12 cellular contexts compared by ENCODE assay signal in the genomic region with DNA sequence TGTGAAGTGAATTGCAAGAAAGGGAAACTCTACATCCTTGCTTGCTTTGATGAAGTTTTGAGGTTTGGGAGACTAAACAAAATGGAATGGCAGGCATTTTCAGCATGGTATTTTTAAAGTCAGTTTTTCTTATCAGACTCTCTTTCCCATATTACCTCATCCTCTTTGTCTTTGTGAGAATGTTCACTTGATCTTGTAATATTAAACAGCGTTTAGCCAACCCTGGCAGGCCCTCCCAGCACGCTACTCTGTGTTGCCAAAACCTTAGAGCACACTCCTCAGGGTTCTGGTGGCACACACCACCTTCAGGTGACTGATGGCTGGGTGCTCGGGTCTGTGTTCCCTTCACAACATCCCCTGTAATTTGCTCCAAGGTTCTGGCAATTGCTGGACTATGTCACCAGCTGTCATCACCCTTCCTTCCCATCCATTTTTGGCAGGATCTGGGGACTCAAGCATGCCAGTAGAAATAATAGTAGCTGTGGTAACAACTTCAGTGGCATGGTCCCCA.
A peak's percentile ranks its signal among the peaks of the same experiment; 100 is the strongest.
DNase-seq lines count a peak whose midpoint lies in the region; ATAC-seq and TF ChIP-seq lines count a peak whose summit lies in the region.
"Had no signal": no experiment of that assay in that cellular context is flagged by ENCODE, and none has a peak within 500 bp of the region (broad histone marks: within the 10 kb centered on the region; RNA-seq: fewer than 3 reads in every experiment).

No MANE protein-coding gene starts in this region.

- H3K9me3 Mint-ChIP-seq in endodermal cell: peaks cover 7% of the 10 kb centered on the region
- peaks cover 0 to 18% (median 6%) of the 10 kb centered on the region in 11 donors for H3K9me3 Mint-ChIP-seq in naive thymus-derived CD4-positive, alpha-beta T cell
- H3K9me3 Mint-ChIP-seq: effector memory CD8-positive, alpha-beta T cell had no signal

- H3K4me1 Mint-ChIP-seq in endodermal cell: peaks cover 7% of the 10 kb centered on the region
- no peaks in the 10 kb centered on the region for H3K4me1 Mint-ChIP-seq in naive thymus-derived CD4-positive, alpha-beta T cell
- H3K4me1 Mint-ChIP-seq: activated CD4-positive, alpha-beta T cell treated with anti-CD3 and anti-CD28 coated beads for 36 hours had no signal

- no peak for TF ChIP-seq EP300 in esophagus muscularis mucosa (IDR thresholded peaks at IDR 0.05)

- H3K4me1 ChIP-seq in BE2C (no peaks in the 10 kb centered on the region; the same call in 1 of the 2 replicates), endodermal cell (ENCODE audit: control insufficient read depth, insufficient read depth, low read length) (no peaks in the 10 kb centered on the region), mesodermal cell (ENCODE audit: control insufficient read depth, insufficient read depth, low read length, poor library complexity, severe bottlenecking) (peaks cover 23% of the 10 kb centered on the region), prostate gland (replicated peaks) (no peaks in the 10 kb centered on the region), esophagus muscularis mucosa (peaks cover 0 to 8% (median 5%) of the 10 kb centered on the region in 4 donors), right lobe of liver (no peaks in the 10 kb centered on the region)
- H3K4me1 ChIP-seq in naive thymus-derived CD4-positive, alpha-beta T cell (ENCODE audit: control insufficient read depth in 2 of 2, insufficient read depth in 2 of 2, low read length in 2 of 2): no peaks in the 10 kb centered on the region
- H3K4me1 ChIP-seq: Caco-2 had no signal

- TF ChIP-seq CTCF in BE2C (IDR thresholded peaks at IDR 0.05; ENCODE audit: low read depth, low read length) (peak; percentile 21; the same call in 1 of the 2 replicates), endodermal cell (conservative IDR thresholded peaks at IDR 0.05) (no peak), prostate gland (IDR thresholded peaks at IDR 0.05) (no peak), esophagus muscularis mucosa (IDR thresholded peaks at IDR 0.05) (no peak), right lobe of liver (IDR thresholded peaks at IDR 0.05) (no peak)

- no peaks in the 10 kb centered on the region for H3K36me3 ChIP-seq in BE2C
- no peaks in the 10 kb centered on the region for H3K36me3 ChIP-seq in endodermal cell (ENCODE audit: control insufficient read depth, insufficient read depth, low read length)
- peaks cover 38% of the 10 kb centered on the region for H3K36me3 ChIP-seq in mesodermal cell (ENCODE audit: control insufficient read depth, insufficient read depth, low read length)
- no peaks in the 10 kb centered on the region for H3K36me3 ChIP-seq in naive thymus-derived CD4-positive, alpha-beta T cell (ENCODE audit: control insufficient read depth in 2 of 3, insufficient read depth in 3 of 3, low read length in 3 of 3)
- H3K36me3 ChIP-seq in prostate gland: no peaks in the 10 kb centered on the region
- H3K36me3 ChIP-seq in esophagus muscularis mucosa: no peaks in the 10 kb centered on the region
- no peaks in the 10 kb centered on the region for H3K36me3 ChIP-seq in right lobe of liver

- peak overlapping the region; percentile 61 for H3K27ac Mint-ChIP-seq in endodermal cell
- no peak overlapping the region for H3K27ac Mint-ChIP-seq in naive thymus-derived CD4-positive, alpha-beta T cell
- H3K27ac Mint-ChIP-seq: activated CD4-positive, alpha-beta T cell treated with anti-CD3 and anti-CD28 coated beads for 36 hours; effector memory CD8-positive, alpha-beta T cell had no signal

- peak; percentile 43 for DNase-seq in BE2C
- DNase-seq in M059J (ENCODE audit: low read depth): peak; percentile 87
- DNase-seq in endodermal cell: no peak
- no peak for DNase-seq in naive thymus-derived CD4-positive, alpha-beta T cell
- DNase-seq in prostate gland (ENCODE audit: low spot score): no peak
- DNase-seq in esophagus muscularis mucosa (ENCODE audit: extremely low spot score): no peak
- DNase-seq in right lobe of liver: no peak
- DNase-seq: activated CD4-positive, alpha-beta T cell treated with anti-CD3 and anti-CD28 coated beads for 36 hours; Caco-2; effector memory CD8-positive, alpha-beta T cell; SHP77 had no signal

- no peak overlapping the region for H3K9ac ChIP-seq in endodermal cell (ENCODE audit: extremely low read depth, low read length, poor library complexity, severe bottlenecking)

- ATAC-seq in naive thymus-derived CD4-positive, alpha-beta T cell: no peak
- no peak for ATAC-seq in right lobe of liver
- ATAC-seq: activated CD4-positive, alpha-beta T cell treated with anti-CD3 and anti-CD28 coated beads for 36 hours; effector memory CD8-positive, alpha-beta T cell had no signal

- POLR2A ChIA-PET in naive thymus-derived CD4-positive, alpha-beta T cell (lab: Charles Lee): no interaction called here

- H3K27me3 ChIP-seq in BE2C (no peaks in the 10 kb centered on the region), endodermal cell (ENCODE audit: control insufficient read depth, insufficient read depth, low read length, poor library complexity, severe bottlenecking) (no peaks in the 10 kb centered on the region), prostate gland (replicated peaks; ENCODE audit: insufficient read depth) (no peaks in the 10 kb centered on the region), esophagus muscularis mucosa (no peaks in the 10 kb centered on the region), right lobe of liver (no peaks in the 10 kb centered on the region)
- H3K27me3 ChIP-seq in naive thymus-derived CD4-positive, alpha-beta T cell (ENCODE audit: control insufficient read depth in 2 of 2, insufficient read depth in 2 of 2, low read length in 2 of 2): no peaks in the 10 kb centered on the region

- no peak overlapping the region for H3K4me3 Mint-ChIP-seq in endodermal cell
- H3K4me3 Mint-ChIP-seq in naive thymus-derived CD4-positive, alpha-beta T cell: no peak overlapping the region
- H3K4me3 Mint-ChIP-seq: activated CD4-positive, alpha-beta T cell treated with anti-CD3 and anti-CD28 coated beads for 36 hours; effector memory CD8-positive, alpha-beta T cell had no signal

- no peak overlapping the region for H3K27ac ChIP-seq in endodermal cell (ENCODE audit: low read depth, low read length)
- peak overlapping the region; percentile 94 for H3K27ac ChIP-seq in mesodermal cell (ENCODE audit: low read depth, low read length, severe bottlenecking)
- H3K27ac ChIP-seq in naive thymus-derived CD4-positive, alpha-beta T cell (ENCODE audit: low read depth, low read length): no peak overlapping the region
- no peak overlapping the region for H3K27ac ChIP-seq in prostate gland
- H3K27ac ChIP-seq in esophagus muscularis mucosa (replicated peaks in 1 of 4): no peak overlapping the region
- no peak overlapping the region for H3K27ac ChIP-seq in right lobe of liver

- H3K27me3 Mint-ChIP-seq in endodermal cell (ENCODE audit: insufficient read depth): no peaks in the 10 kb centered on the region
- peaks cover 0 to 15% (median 9%) of the 10 kb centered on the region in 5 donors for H3K27me3 Mint-ChIP-seq in naive thymus-derived CD4-positive, alpha-beta T cell
- H3K27me3 Mint-ChIP-seq: effector memory CD8-positive, alpha-beta T cell had no signal

- intact Hi-C loops in naive thymus-derived CD4-positive, alpha-beta T cell (cut with micrococcal nuclease): loop anchor here in 1 of 2 donors (10.0 kb wide), 1 partner anchor 281 kb away; no protein-coding TSS in a partner anchor
- intact Hi-C loops in prostate gland (cut with DNase I): no loop called here
- intact Hi-C loops in esophagus muscularis mucosa (cut with DNase I): no loop called here
- intact Hi-C loops in right lobe of liver (cut with DNase I): no loop called here

- WGBS in endodermal cell (ENCODE audit: insufficient coverage in 1 of 2, insufficient read length in 1 of 2), 2 experiments: 95 to 100% methylated on average over 2 to 3 of the region's 3 CpGs
- WGBS in mesodermal cell (ENCODE audit: insufficient coverage in 2 of 2), 2 experiments: 67 to 90% methylated on average over 2 to 3 of the region's 3 CpGs
- WGBS in prostate gland: 83% methylated on average over 3 of the region's 3 CpGs
- 44% methylated on average over 3 of the region's 3 CpGs for whole genome bisulfite sequencing in esophagus muscularis mucosa
- WGBS in right lobe of liver (ENCODE audit: insufficient coverage, low coverage, low lambda C conversion rate, missing lambda C conversion rate): 55% methylated on average over 2 of the region's 3 CpGs

- CTCF ChIA-PET in naive thymus-derived CD4-positive, alpha-beta T cell (lab: Charles Lee): no interaction called here

- no peak overlapping the region for H3K4me3 ChIP-seq in BE2C (ENCODE audit: low read depth, low read length)
- H3K4me3 ChIP-seq in endodermal cell (ENCODE audit: low read length): no peak overlapping the region
- H3K4me3 ChIP-seq in mesodermal cell (ENCODE audit: extremely low read depth, insufficient read depth, low read length, poor library complexity, severe bottlenecking): no peak overlapping the region
- no peak overlapping the region for H3K4me3 ChIP-seq in naive thymus-derived CD4-positive, alpha-beta T cell (ENCODE audit: low read length)
- H3K4me3 ChIP-seq in prostate gland: no peak overlapping the region
- H3K4me3 ChIP-seq in esophagus muscularis mucosa: no peak overlapping the region
- H3K4me3 ChIP-seq in right lobe of liver: no peak overlapping the region

- TF ChIP-seq POLR2A in prostate gland (IDR thresholded peaks at IDR 0.05) (no peak), esophagus muscularis mucosa (IDR thresholded peaks at IDR 0.05; ENCODE audit: low read depth) (no peak), right lobe of liver (IDR thresholded peaks at IDR 0.05) (no peak)

- H3K9me3 ChIP-seq in BE2C (no peaks in the 10 kb centered on the region), endodermal cell (ENCODE audit: control insufficient read depth, low read length) (peaks cover 16% of the 10 kb centered on the region), mesodermal cell (ENCODE audit: control insufficient read depth, low read length) (peaks cover 12% of the 10 kb centered on the region), prostate gland (no peaks in the 10 kb centered on the region), esophagus muscularis mucosa (peaks cover 0 to 9% (median 8%) of the 10 kb centered on the region in 4 donors), right lobe of liver (no peaks in the 10 kb centered on the region)
- H3K9me3 ChIP-seq in naive thymus-derived CD4-positive, alpha-beta T cell (ENCODE audit: control insufficient read depth in 2 of 3, low read length in 3 of 3): peaks cover 0 to 7% (median 0%) of the 10 kb centered on the region in 3 experiments
- H3K9me3 ChIP-seq: Caco-2 had no signal

- H3K36me3 Mint-ChIP-seq in endodermal cell (ENCODE audit: low read depth): peaks cover 15% of the 10 kb centered on the region
- H3K36me3 Mint-ChIP-seq in naive thymus-derived CD4-positive, alpha-beta T cell: no peaks in the 10 kb centered on the region

Comparison
In these comparisons a context has a peak if more than half of its experiments do, and no peak if none do; other contexts are left out.
1. DNase-seq: peak in BE2C (single experiment) and M059J (single experiment); none in endodermal cell (single experiment), naive thymus-derived CD4-positive, alpha-beta T cell (0 of 9), prostate gland (single experiment), esophagus muscularis mucosa (single experiment) and right lobe of liver (0 of 3).